Comparison of ENCODE assay signal across 8 cellular contexts in genomic region chr19:40605201-40605971, GRCh38. TPM values are rescaled to one million over a fixed set of nuclear protein-coding genes. Genes with fewer than 3 reads are reported as not detected.
DNase-seq lines count a peak whose midpoint lies in the region; ATAC-seq and TF ChIP-seq lines count a peak whose summit lies in the region.

No MANE protein-coding gene starts in this region.

- WGBS in endodermal cell (ENCODE audit: insufficient coverage in 1 of 2, insufficient read length in 1 of 2), 2 experiments: 1 to 2% methylated on average over 26 to 73 of the region's 73 CpGs

- H3K36me3 Mint-ChIP-seq in Calu3 (ENCODE audit: insufficient read depth, unreplicated experiment): peaks cover 74% of the 10 kb centered on the region
- no peaks in the 10 kb centered on the region for H3K36me3 Mint-ChIP-seq in activated CD8-positive, alpha-beta T cell treated with anti-CD3 and anti-CD28 coated beads, Interleukin-2, amount 10 ng/mL, durations not matched to agents 7 days and 5 days (ENCODE audit: low read depth)
- no peaks in the 10 kb centered on the region for H3K36me3 Mint-ChIP-seq in endodermal cell (ENCODE audit: low read depth)

- H3K9me3 Mint-ChIP-seq in Calu3 (ENCODE audit: low read depth, unreplicated experiment): no peaks in the 10 kb centered on the region
- H3K9me3 Mint-ChIP-seq in activated CD8-positive, alpha-beta T cell treated with anti-CD3 and anti-CD28 coated beads, Interleukin-2, amount 10 ng/mL, durations not matched to agents 7 days and 5 days (ENCODE audit: insufficient read depth): no peaks in the 10 kb centered on the region
- H3K9me3 Mint-ChIP-seq in endodermal cell: peaks cover 3% of the 10 kb centered on the region

- DNase-seq in Calu3: peak; percentile 88
- peak; percentile 63 for DNase-seq in NCI-H774 (lab: John Stamatoyannopoulos, UW)
- peak; percentile 92 for DNase-seq in activated CD8-positive, alpha-beta T cell treated with anti-CD3 and anti-CD28 coated beads, Interleukin-2, amount 10 ng/mL, durations not matched to agents 7 days and 5 days
- peak; percentile 87 for DNase-seq in endodermal cell
- DNase-seq in stimulated activated CD8-positive, alpha-beta memory T cell treated with anti-CD3 and anti-CD28 coated beads, Interleukin-7, amount 100 ng/mL, for 4 hours (ENCODE audit: low read depth in 2 of 2): peak; percentile 84 to 85

- H3K27me3 Mint-ChIP-seq in Calu3 (ENCODE audit: unreplicated experiment) (peaks cover 60% of the 10 kb centered on the region), endodermal cell (ENCODE audit: insufficient read depth) (peaks cover 74% of the 10 kb centered on the region)
- H3K27me3 Mint-ChIP-seq in activated CD8-positive, alpha-beta T cell treated with anti-CD3 and anti-CD28 coated beads, Interleukin-2, amount 10 ng/mL, durations not matched to agents 7 days and 5 days (ENCODE audit: low read depth): peaks cover 19% of the 10 kb centered on the region

- POLR2A ChIA-PET in HEK293 (lab: Yijun Ruan, JAX): interaction anchor here (0.8 to 5.1 kb wide), 12 partner anchors 10 to 257 kb away, joined by 3 to 60 read pairs (median 6); partner anchors contain the start of genes BLVRB, C19orf47, PLD3 and SERTAD1
- POLR2A ChIA-PET in activated CD8-positive, alpha-beta T cell treated with anti-CD3 and anti-CD28 coated beads, Interleukin-2, amount 10 ng/mL, durations not matched to agents 7 days and 5 days (lab: Charles Lee): interaction anchor here (0.9 to 4.0 kb wide), 5 partner anchors 9 to 173 kb away, joined by 3 to 33 read pairs (median 3); partner anchors contain the start of gene RAB4B

- peak overlapping the region; percentile 32 for H3K9ac ChIP-seq in endodermal cell (ENCODE audit: extremely low read depth, low read length, poor library complexity, severe bottlenecking)

- H3K27ac ChIP-seq in HEK293 (ENCODE audit: extremely low read depth, low read depth, low read length): peak overlapping the region; percentile 57; the same call in 1 of the 2 replicates
- H3K27ac ChIP-seq in endodermal cell (ENCODE audit: low read depth, low read length): no peak overlapping the region

- BruUV-seq in Calu3 (replicated peaks; lab: Mats Ljungman, UMichigan): no TSS peak

- H3K9me3 ChIP-seq in HEK293 (ENCODE audit: control insufficient read depth, insufficient read depth, low read depth, low read length) (no peaks in the 10 kb centered on the region), endodermal cell (ENCODE audit: control insufficient read depth, low read length) (no peaks in the 10 kb centered on the region), mononuclear cell (ENCODE audit: low read depth, low read length) (no peaks in the 10 kb centered on the region)

- H3K27ac Mint-ChIP-seq in Calu3 (ENCODE audit: unreplicated experiment): peak overlapping the region; percentile 81
- peak overlapping the region; percentile 92 for H3K27ac Mint-ChIP-seq in activated CD8-positive, alpha-beta T cell treated with anti-CD3 and anti-CD28 coated beads, Interleukin-2, amount 10 ng/mL, durations not matched to agents 7 days and 5 days
- peak overlapping the region; percentile 74 for H3K27ac Mint-ChIP-seq in endodermal cell

- H3K27me3 ChIP-seq in endodermal cell (ENCODE audit: control insufficient read depth, insufficient read depth, low read length, poor library complexity, severe bottlenecking) (peaks cover 44% of the 10 kb centered on the region), mononuclear cell (ENCODE audit: insufficient read depth, low read length) (peaks cover 30% of the 10 kb centered on the region)

- TF ChIP-seq CTCF in Calu3 (IDR thresholded peaks at IDR 0.05; ENCODE audit: unreplicated experiment) (no peak), HEK293 (tag by site-specific recombination; IDR thresholded peaks at IDR 0.05) (peak; percentile 99), endodermal cell (conservative IDR thresholded peaks at IDR 0.05) (peak; percentile 21)

- no peaks in the 10 kb centered on the region for H3K36me3 ChIP-seq in HEK293 (ENCODE audit: control insufficient read depth in 2 of 2, insufficient read depth in 1 of 2, low read length in 2 of 2)
- no peaks in the 10 kb centered on the region for H3K36me3 ChIP-seq in endodermal cell (ENCODE audit: control insufficient read depth, insufficient read depth, low read length)

- H3K4me1 Mint-ChIP-seq in Calu3 (ENCODE audit: low read depth, unreplicated experiment) (peaks cover 84% of the 10 kb centered on the region), endodermal cell (peaks cover 24% of the 10 kb centered on the region)
- H3K4me1 Mint-ChIP-seq in activated CD8-positive, alpha-beta T cell treated with anti-CD3 and anti-CD28 coated beads, Interleukin-2, amount 10 ng/mL, durations not matched to agents 7 days and 5 days (ENCODE audit: low read depth): peaks cover 81% of the 10 kb centered on the region

- peak overlapping the region; percentile 69 for H3K4me3 Mint-ChIP-seq in Calu3 (ENCODE audit: low read depth, unreplicated experiment)
- peak overlapping the region; percentile 80 for H3K4me3 Mint-ChIP-seq in activated CD8-positive, alpha-beta T cell treated with anti-CD3 and anti-CD28 coated beads, Interleukin-2, amount 10 ng/mL, durations not matched to agents 7 days and 5 days
- H3K4me3 Mint-ChIP-seq in endodermal cell: peak overlapping the region; percentile 52

- intact Hi-C loops in Calu3 (cut with micrococcal nuclease; ENCODE audit: unreplicated experiment): no loop called here

- CTCF ChIA-PET in Calu3 (lab: Charles Lee): interaction anchor here (0.5 to 4.3 kb wide), 6 partner anchors 13 to 537 kb away, joined by 3 to 31 read pairs (median 4); no protein-coding TSS in a partner anchor
- CTCF ChIA-PET in HEK293 (lab: Yijun Ruan, JAX): interaction anchor here (0.5 to 20.7 kb wide), 17 partner anchors 8 to 1836 kb away, joined by 3 to 470 read pairs (median 4); no protein-coding TSS in a partner anchor
- CTCF ChIA-PET in activated CD8-positive, alpha-beta T cell treated with anti-CD3 and anti-CD28 coated beads, Interleukin-2, amount 10 ng/mL, durations not matched to agents 7 days and 5 days (lab: Charles Lee): interaction anchor here (0.8 to 8.5 kb wide), 15 partner anchors 9 to 704 kb away, joined by 3 to 62 read pairs (median 4); partner anchors contain the start of genes BLVRB and RAB4B

- H3K4me1 ChIP-seq in HEK293 (ENCODE audit: control insufficient read depth, insufficient read depth, low read length) (peaks cover 57% of the 10 kb centered on the region), endodermal cell (ENCODE audit: control insufficient read depth, insufficient read depth, low read length) (peaks cover 9% of the 10 kb centered on the region), mononuclear cell (ENCODE audit: insufficient read depth, low read length) (peaks cover 70% of the 10 kb centered on the region)

- ATAC-seq in activated CD8-positive, alpha-beta T cell treated with anti-CD3 and anti-CD28 coated beads, Interleukin-2, amount 10 ng/mL, durations not matched to agents 7 days and 5 days: peak; percentile 57
- ATAC-seq in GM19395 (IDR thresholded peaks at IDR 0.05; ENCODE audit: unreplicated experiment): no peak

- H3K4me3 ChIP-seq in HEK293 (ENCODE audit: low read depth, low read length) (peak overlapping the region; percentile 28), endodermal cell (ENCODE audit: low read length) (peak overlapping the region; percentile 76), mononuclear cell (ENCODE audit: low read length) (peak overlapping the region; percentile 31)

TF ChIP-seq in HEK293, 187 proteins besides CTCF, POLR2A, EP300 and RAD21 (continues in another document):
- peak; percentile 64 for TF ChIP-seq SCRT2 (tag by site-specific recombination; IDR thresholded peaks at IDR 0.05)
- TF ChIP-seq ZNF121 (tag by site-specific recombination; IDR thresholded peaks at IDR 0.05): 0 out of 2 replicates have a peak, but pooled peaks have one; percentile 22
- TF ChIP-seq ZBTB8A (tag by site-specific recombination; IDR thresholded peaks at IDR 0.05): peak; percentile 89
- peak; percentile 98 for TF ChIP-seq ZNF449 (tag by site-specific recombination; IDR thresholded peaks at IDR 0.05)
- no peak for TF ChIP-seq ZNF114 (tag by site-specific recombination; IDR thresholded peaks at IDR 0.05)
- TF ChIP-seq ZBTB20 (tag by site-specific recombination; IDR thresholded peaks at IDR 0.05): peak; percentile 81
- no peak for TF ChIP-seq ATF2 (tag by site-specific recombination; IDR thresholded peaks at IDR 0.05; ENCODE audit: low read depth)
- peak; percentile 69; the same call in 1 of the 2 replicates for TF ChIP-seq ZNF394 (tag by site-specific recombination; IDR thresholded peaks at IDR 0.05; ENCODE audit: borderline replicate concordance)

RNA-seq across cellular contexts. Expression of gene LTBP4, which starts 4.2 kb away (rescaled TPM):
- total RNA-seq in Calu3 (2022): 14.1 and 20.3 TPM in 2 replicates
- 10 to 100 TPM; 54.3 to 54.7 TPM for total RNA-seq in activated CD8-positive, alpha-beta T cell treated with anti-CD3 and anti-CD28 coated beads, Interleukin-2, amount 10 ng/mL, durations not matched to agents 7 days and 5 days
- 100 to 1,000 TPM; 104 to 133 TPM for total RNA-seq in endodermal cell
- polyA plus RNA-seq in endodermal cell (2013, experiment 1 of 2): 219 TPM
- polyA plus RNA-seq in endodermal cell (2013, experiment 2 of 2): 194 TPM
- 16.2 TPM for total RNA-seq in mononuclear cell

RNA-seq across cellular contexts. Expression of gene SHKBP1, which starts 28.7 kb away (rescaled TPM):
- 117 TPM in 2 replicates for total RNA-seq in Calu3 (2022)
- total RNA-seq in activated CD8-positive, alpha-beta T cell treated with anti-CD3 and anti-CD28 coated beads, Interleukin-2, amount 10 ng/mL, durations not matched to agents 7 days and 5 days: 100 to 1,000 TPM; 116 to 124 TPM
- 100 to 1,000 TPM; 110 TPM for total RNA-seq in endodermal cell
- polyA plus RNA-seq in endodermal cell (2013, experiment 1 of 2): 90.9 TPM
- polyA plus RNA-seq in endodermal cell (2013, experiment 2 of 2): 81.4 TPM
- 55.9 TPM for total RNA-seq in mononuclear cell
